Comparison of ENCODE assay signal across 8 cellular contexts in genomic region chr1:119139393-119139792, GRCh38. TPM values are rescaled to one million over a fixed set of nuclear protein-coding genes. Genes with fewer than 3 reads are reported as not detected.
DNase-seq lines count a peak whose midpoint lies in the region; ATAC-seq and TF ChIP-seq lines count a peak whose summit lies in the region.

No MANE protein-coding gene starts in this region.

- H3K4me1 Mint-ChIP-seq in CD4-positive, alpha-beta T cell (ENCODE audit: low read depth): peaks cover 18% of the 10 kb centered on the region

- no CpG with 5 or more reads among the region's 5 CpGs for WGBS in neuronal stem cell (ENCODE audit: extremely low coverage in 2 of 2, insufficient read length in 2 of 2, insufficient replicate concordance in 1 of 2), 2 donors

- H3K4me1 ChIP-seq in neuronal stem cell (ENCODE audit: control insufficient read depth in 2 of 2, insufficient read depth in 1 of 2, low read depth in 1 of 2, low read length in 2 of 2): peaks cover 0 to 3% of the 10 kb centered on the region in 2 donors

- intact Hi-C loops in CD4-positive, alpha-beta T cell (cut with DNase I, micrococcal nuclease): loop anchor here in 1 of 2 experiments (5.0 kb wide), 1 partner anchor 1212 kb away; the partner anchor contains the start of genes GDAP2 and WDR3

- no peaks in the 10 kb centered on the region for H3K9me3 Mint-ChIP-seq in CD4-positive, alpha-beta T cell

- no peaks in the 10 kb centered on the region for H3K27me3 ChIP-seq in CD4-positive, alpha-beta T cell (ENCODE audit: control insufficient read depth, insufficient read depth, low read length)
- no peaks in the 10 kb centered on the region for H3K27me3 ChIP-seq in neuronal stem cell (ENCODE audit: control insufficient read depth in 3 of 3, insufficient read depth in 3 of 3, low read depth in 1 of 3, low read length in 3 of 3)

- no peak overlapping the region for H2BK5ac ChIP-seq in neuronal stem cell (ENCODE audit: low read length)

- TF ChIP-seq CTCF in CD4-positive, alpha-beta T cell (IDR thresholded peaks at IDR 0.05): no peak

- H4K8ac ChIP-seq in neuronal stem cell (ENCODE audit: low read depth, low read length): no peak overlapping the region

- no peak overlapping the region for H3K27ac Mint-ChIP-seq in CD4-positive, alpha-beta T cell

- H3K36me3 Mint-ChIP-seq in CD4-positive, alpha-beta T cell (ENCODE audit: low read depth): no peaks in the 10 kb centered on the region

- ATAC-seq in CD4-positive, alpha-beta T cell (ENCODE audit: poor library complexity): no peak
- ATAC-seq in GM18873 (IDR thresholded peaks at IDR 0.05; ENCODE audit: low FRiP score, unreplicated experiment): peak; percentile 20

- H4K91ac ChIP-seq in neuronal stem cell (ENCODE audit: low read depth, low read length, poor library complexity): no peak overlapping the region

- H3K4me2 ChIP-seq in neuronal stem cell (ENCODE audit: insufficient read depth, low read length, poor library complexity, severe bottlenecking): peak overlapping the region; percentile 68

- H3K36me3 ChIP-seq in neuronal stem cell (replicated peaks in 1 of 2; ENCODE audit: control insufficient read depth in 2 of 2, insufficient read depth in 2 of 2, low read length in 2 of 2): no peaks in the 10 kb centered on the region

- peak overlapping the region; percentile 89 for H2AFZ ChIP-seq in neuronal stem cell (ENCODE audit: low read length)

- H3K79me1 ChIP-seq in neuronal stem cell (ENCODE audit: low read depth, low read length): no peaks in the 10 kb centered on the region

- no peak overlapping the region for H3K23ac ChIP-seq in neuronal stem cell (ENCODE audit: low read depth, low read length, poor library complexity)

- H3K27me3 Mint-ChIP-seq in CD4-positive, alpha-beta T cell: no peaks in the 10 kb centered on the region

- H3K14ac ChIP-seq in neuronal stem cell (ENCODE audit: low read length): no peak overlapping the region

- peak in 2 of 10 experiments; percentile 1 for DNase-seq in CD4-positive, alpha-beta T cell
- DNase-seq in NCI-H146 (lab: John Stamatoyannopoulos, UW) (peak; percentile 18), caudate nucleus (lab: John Stamatoyannopoulos, UW) (peak in 2 of 61 donors; percentile 24 to 48), neuronal stem cell (ENCODE audit: low spot score) (no peak), NCI-H446 (lab: John Stamatoyannopoulos, UW) (no peak), hippocampal formation (lab: John Stamatoyannopoulos, UW) (no peak), NCI-H510A treated with DMSO at 0.1 percent for 48 hours (lab: John Stamatoyannopoulos, UW) (no peak)

- H3K27ac ChIP-seq in CD4-positive, alpha-beta T cell (ENCODE audit: low read depth, low read length): peak overlapping the region; percentile 97
- H3K27ac ChIP-seq in caudate nucleus (ENCODE audit: low read depth, low read length) (peak overlapping the region; percentile 99), neuronal stem cell (replicated peaks; ENCODE audit: low read length) (no peak overlapping the region)

- CTCF ChIA-PET in CD4-positive, alpha-beta T cell (lab: Charles Lee): interaction anchor here (0.9 kb wide), 1 partner anchor 1958 kb away, joined by 3 read pairs; no protein-coding TSS in a partner anchor

- POLR2A ChIA-PET in CD4-positive, alpha-beta T cell (lab: Charles Lee): interaction anchor here (1.6 kb wide), 1 partner anchor 10 kb away, joined by 8 read pairs; no protein-coding TSS in a partner anchor

- H3K9me3 ChIP-seq in CD4-positive, alpha-beta T cell (ENCODE audit: control insufficient read depth, low read length): no peaks in the 10 kb centered on the region
- H3K9me3 ChIP-seq in neuronal stem cell (replicated peaks in 1 of 2; ENCODE audit: control insufficient read depth in 2 of 2, insufficient read depth in 1 of 2, low read depth in 1 of 2, low read length in 2 of 2): no peaks in the 10 kb centered on the region

- no peak overlapping the region for H3K4me3 Mint-ChIP-seq in CD4-positive, alpha-beta T cell

- H3K9ac ChIP-seq in neuronal stem cell (ENCODE audit: low read depth, low read length, poor library complexity): no peak overlapping the region

- H2BK120ac ChIP-seq in neuronal stem cell (ENCODE audit: low read depth, low read length): no peak overlapping the region

- H2AK5ac ChIP-seq in neuronal stem cell (ENCODE audit: low read depth, low read length): no peak overlapping the region

- no peak overlapping the region for H3K18ac ChIP-seq in neuronal stem cell (ENCODE audit: low read length)

- H3K4ac ChIP-seq in neuronal stem cell (ENCODE audit: low read length): no peak overlapping the region

- H2BK12ac ChIP-seq in neuronal stem cell (ENCODE audit: low read length): no peak overlapping the region

- peak overlapping the region in 1 of 2 donors; percentile 57 for H3K4me3 ChIP-seq in neuronal stem cell (ENCODE audit: low read length in 2 of 2)

- H2BK15ac ChIP-seq in neuronal stem cell (ENCODE audit: low read length): no peak overlapping the region

RNA-seq across cellular contexts. Expression of gene WARS2, which starts 1.1 kb away (rescaled TPM):
- total RNA-seq in CD4-positive, alpha-beta T cell: 10 to 100 TPM; 15.8 to 16.5 TPM
- 9.0 TPM for polyA plus RNA-seq in neuronal stem cell (2013, experiment 1 of 2)
- polyA plus RNA-seq in neuronal stem cell (2013, experiment 2 of 2): 9.4 TPM
